ENCODE assay signal across 8 cellular contexts in genomic region chr10:48799341-48800282, GRCh38.
DNase-seq lines count a peak whose midpoint lies in the region; ATAC-seq, FAIRE-seq and TF ChIP-seq lines count a peak whose summit lies in the region.
"Not testable (repeated sequence)": the region's sequence is repeated elsewhere in the genome, so short reads cannot be mapped to it uniquely, and the experiment has no call there.

No MANE protein-coding gene starts in this region.

- WGBS in stomach, 5 donors: 84 to 87% (median 86%) methylated on average over 27 of the region's 27 CpGs

- H3K4me3 Mint-ChIP-seq in T-cell: peak overlapping the region; percentile 44 to 67 (median 51)
- H3K4me3 Mint-ChIP-seq in activated T-helper 2 cell treated with anti-CD3 and anti-CD28 coated beads, Interferon-gamma antibody, Interleukin-2, Interleukin-4, amounts not matched to agents 10 μg/mL and 5 μg/mL and 100 μg/mL, durations not matched to agents 14 hours and 24 hours and 36 hours (ENCODE audit: low read depth): not testable (repeated sequence)
- H3K4me3 Mint-ChIP-seq in naive thymus-derived CD8-positive, alpha-beta T cell: peak overlapping the region; percentile 26 to 84 (median 76)

- H3K79me2 ChIP-seq in Karpas-422 (ENCODE audit: low read length): peaks cover 16% of the 10 kb centered on the region
- H3K79me2 ChIP-seq in keratinocyte (ENCODE audit: control insufficient read depth, insufficient read depth, low read length): not testable (repeated sequence)

- H3K36me3 Mint-ChIP-seq in T-cell; activated T-helper 2 cell treated with anti-CD3 and anti-CD28 coated beads, Interferon-gamma antibody, Interleukin-2, Interleukin-4, amounts not matched to agents 10 μg/mL and 5 μg/mL and 100 μg/mL, durations not matched to agents 14 hours and 24 hours and 36 hours (ENCODE audit: low read depth); naive thymus-derived CD8-positive, alpha-beta T cell: not testable (repeated sequence)

- CTCF ChIA-PET in T-cell (lab: Charles Lee): not testable (repeated sequence)

- H3K27me3 ChIP-seq in BLaER1; Karpas-422 (ENCODE audit: low read length); keratinocyte (ENCODE audit: control insufficient read depth, extremely low read depth, insufficient read depth, low read length); stomach: not testable (repeated sequence)

- not testable (repeated sequence) for TF ChIP-seq CTCF in coronary artery (IDR thresholded peaks at IDR 0.05); keratinocyte (optimal IDR thresholded peaks at IDR 0.05 in 1 of 3, IDR thresholded peaks at IDR 0.05 in 1 of 3, conservative IDR thresholded peaks at IDR 0.05 in 1 of 3; ENCODE audit: extremely low read depth in 1 of 3, insufficient read depth in 2 of 3, low read length in 3 of 3); stomach (IDR thresholded peaks at IDR 0.05)

- H2AFZ ChIP-seq in Karpas-422 (ENCODE audit: low read length): not testable (repeated sequence)
- H2AFZ ChIP-seq in keratinocyte (ENCODE audit: control insufficient read depth, low read length): peak overlapping the region; percentile 76

- not testable (repeated sequence) for H3K9me2 ChIP-seq in Karpas-422 (replicated peaks; ENCODE audit: insufficient read depth, low read length)

- not testable (repeated sequence) for H3K9me3 Mint-ChIP-seq in T-cell
- H3K9me3 Mint-ChIP-seq in activated T-helper 2 cell treated with anti-CD3 and anti-CD28 coated beads, Interferon-gamma antibody, Interleukin-2, Interleukin-4, amounts not matched to agents 10 μg/mL and 5 μg/mL and 100 μg/mL, durations not matched to agents 14 hours and 24 hours and 36 hours: peaks cover 16% of the 10 kb centered on the region
- peaks cover 0 to 14% (median 6%) of the 10 kb centered on the region in 9 donors for H3K9me3 Mint-ChIP-seq in naive thymus-derived CD8-positive, alpha-beta T cell

- POLR2A ChIA-PET in T-cell (lab: Charles Lee): not testable (repeated sequence)
- POLR2A ChIA-PET in naive thymus-derived CD8-positive, alpha-beta T cell (lab: Charles Lee): interaction anchor here (0.7 kb wide), 2 partner anchors 11 to 1706 kb away, joined by 3 to 9 read pairs; no protein-coding TSS in a partner anchor

- not testable (repeated sequence) for DNase-seq in Karpas-422; T-cell; activated T-helper 2 cell treated with anti-CD3 and anti-CD28 coated beads, Interferon-gamma antibody, Interleukin-2, Interleukin-4, amounts not matched to agents 10 μg/mL and 5 μg/mL and 100 μg/mL, durations not matched to agents 14 hours and 24 hours and 36 hours (ENCODE audit: low spot score); coronary artery (ENCODE audit: low spot score); keratinocyte (ENCODE audit: low read depth, low spot score); naive thymus-derived CD8-positive, alpha-beta T cell; stomach

- not testable (repeated sequence) for FAIRE-seq in keratinocyte (lab: Jason Lieb, UNC)

- not testable (repeated sequence) for TF ChIP-seq POLR2A in stomach (IDR thresholded peaks at IDR 0.05)

- H3K9me3 ChIP-seq in BLaER1: peaks cover 13% of the 10 kb centered on the region
- not testable (repeated sequence) for H3K9me3 ChIP-seq in Karpas-422 (ENCODE audit: low read length); keratinocyte (ENCODE audit: control insufficient read depth, low read depth, low read length); stomach

- H3K4me2 ChIP-seq in BLaER1: peak overlapping the region; percentile 47
- H3K4me2 ChIP-seq in Karpas-422 (ENCODE audit: low read depth, low read length, poor library complexity, severe bottlenecking); keratinocyte (ENCODE audit: control insufficient read depth, extremely low read depth, insufficient read depth, low read depth, low read length): not testable (repeated sequence)

- not testable (repeated sequence) for H3K9ac ChIP-seq in BLaER1; Karpas-422 (ENCODE audit: low read length); keratinocyte (ENCODE audit: control insufficient read depth, extremely low read depth, insufficient read depth, low read length)

- peaks cover 41 to 48% (median 42%) of the 10 kb centered on the region in 3 donors for H3K4me1 Mint-ChIP-seq in T-cell
- peaks cover 40% of the 10 kb centered on the region for H3K4me1 Mint-ChIP-seq in activated T-helper 2 cell treated with anti-CD3 and anti-CD28 coated beads, Interferon-gamma antibody, Interleukin-2, Interleukin-4, amounts not matched to agents 10 μg/mL and 5 μg/mL and 100 μg/mL, durations not matched to agents 14 hours and 24 hours and 36 hours (ENCODE audit: low read depth)
- peaks cover 13 to 60% (median 35%) of the 10 kb centered on the region in 4 donors for H3K4me1 Mint-ChIP-seq in naive thymus-derived CD8-positive, alpha-beta T cell

- H3K4me3 ChIP-seq in BLaER1; Karpas-422 (ENCODE audit: low read length); keratinocyte (ENCODE audit: control insufficient read depth in 2 of 3, extremely low read depth in 1 of 3, insufficient read depth in 2 of 3, low read depth in 1 of 3, low read length in 3 of 3); stomach: not testable (repeated sequence)
- peak overlapping the region; percentile 3 for H3K4me3 ChIP-seq in coronary artery

- not testable (repeated sequence) for TF ChIP-seq EP300 in stomach (IDR thresholded peaks at IDR 0.05)

- H3K27ac ChIP-seq in BLaER1: peak overlapping the region; percentile 62
- H3K27ac ChIP-seq in Karpas-422 (ENCODE audit: low read length): peak overlapping the region; percentile 53
- H3K27ac ChIP-seq in coronary artery: peak overlapping the region in 1 of 2 donors; percentile 58
- not testable (repeated sequence) for H3K27ac ChIP-seq in keratinocyte (ENCODE audit: control insufficient read depth, insufficient read depth, low read length)
- peak overlapping the region in 3 of 5 donors; percentile 3 to 76 (median 76) for H3K27ac ChIP-seq in stomach

- H3K36me3 ChIP-seq in BLaER1 (peaks cover 16% of the 10 kb centered on the region), Karpas-422 (ENCODE audit: insufficient read depth, low read length) (peaks cover 64% of the 10 kb centered on the region)
- not testable (repeated sequence) for H3K36me3 ChIP-seq in keratinocyte (ENCODE audit: control insufficient read depth in 2 of 2, extremely low read depth in 1 of 2, insufficient read depth in 2 of 2, low read length in 2 of 2); stomach

- peak overlapping the region; percentile 91 for H3K27ac Mint-ChIP-seq in T-cell
- peak overlapping the region; percentile 74 for H3K27ac Mint-ChIP-seq in activated T-helper 2 cell treated with anti-CD3 and anti-CD28 coated beads, Interferon-gamma antibody, Interleukin-2, Interleukin-4, amounts not matched to agents 10 μg/mL and 5 μg/mL and 100 μg/mL, durations not matched to agents 14 hours and 24 hours and 36 hours
- H3K27ac Mint-ChIP-seq in naive thymus-derived CD8-positive, alpha-beta T cell: peak overlapping the region; percentile 90 to 96 (median 92)

- H3K27me3 Mint-ChIP-seq in T-cell; activated T-helper 2 cell treated with anti-CD3 and anti-CD28 coated beads, Interferon-gamma antibody, Interleukin-2, Interleukin-4, amounts not matched to agents 10 μg/mL and 5 μg/mL and 100 μg/mL, durations not matched to agents 14 hours and 24 hours and 36 hours (ENCODE audit: low read depth); naive thymus-derived CD8-positive, alpha-beta T cell: not testable (repeated sequence)

- intact Hi-C loops in activated T-helper 2 cell treated with anti-CD3 and anti-CD28 coated beads, Interferon-gamma antibody, Interleukin-2, Interleukin-4, amounts not matched to agents 10 μg/mL and 5 μg/mL and 100 μg/mL, durations not matched to agents 14 hours and 24 hours and 36 hours (cut with micrococcal nuclease): loop anchor here (5.0 to 10.0 kb wide), 2 partner anchors 142 to 495 kb away; partner anchors contain the start of gene MAPK8
- intact Hi-C loops in stomach (cut with DNase I; ENCODE audit: low total_unique reads): not testable (repeated sequence)

- not testable (repeated sequence) for H4K20me1 ChIP-seq in BLaER1; Karpas-422 (ENCODE audit: insufficient read depth, low read depth, low read length); keratinocyte (ENCODE audit: control insufficient read depth, extremely low read depth, insufficient read depth, low read length)

- H3K9me1 ChIP-seq in keratinocyte (ENCODE audit: control insufficient read depth, extremely low read depth, insufficient read depth, low read length): not testable (repeated sequence)

- H3K4me1 ChIP-seq in BLaER1 (peaks cover 47% of the 10 kb centered on the region), keratinocyte (ENCODE audit: control insufficient read depth, extremely low read depth, insufficient read depth, low read length) (peaks cover 14% of the 10 kb centered on the region), stomach (peaks cover 0 to 13% (median 3%) of the 10 kb centered on the region in 4 donors)
- not testable (repeated sequence) for H3K4me1 ChIP-seq in Karpas-422 (ENCODE audit: low read length)

- dilution Hi-C loops in keratinocyte (cut with MboI; ENCODE audit: extremely low pct_ligation_motif_present, low sequenced_read_pairs): not testable (repeated sequence)

- not testable (repeated sequence) for ATAC-seq in T-cell (replicated peaks in 1 of 4); naive thymus-derived CD8-positive, alpha-beta T cell
